ENCODE assay signal across 11 cellular contexts in genomic region chr7:38411404-38411803, GRCh38.
DNase-seq lines count a peak whose midpoint lies in the region; ATAC-seq, FAIRE-seq and TF ChIP-seq lines count a peak whose summit lies in the region.
"Had no signal": no experiment of that assay in that cellular context is flagged by ENCODE, and none has a peak within 500 bp of the region (broad histone marks: within the 10 kb centered on the region; RNA-seq: fewer than 3 reads in every experiment).

No MANE protein-coding gene starts in this region.

- H3K4me3 ChIP-seq in keratinocyte (ENCODE audit: control insufficient read depth in 2 of 3, extremely low read depth in 1 of 3, insufficient read depth in 2 of 3, low read depth in 1 of 3, low read length in 3 of 3) = no peak overlapping the region
- H3K4me3 ChIP-seq: transverse colon had no signal

- no peaks in the 10 kb centered on the region for H3K79me2 ChIP-seq in H9 (ENCODE audit: insufficient read depth, low read length)
- no peaks in the 10 kb centered on the region for H3K79me2 ChIP-seq in keratinocyte (ENCODE audit: control insufficient read depth, insufficient read depth, low read length)

- H3T11ph ChIP-seq in H9 (ENCODE audit: low read length) = no peak overlapping the region

- CTCF ChIA-PET in RWPE1 (lab: Yijun Ruan, JAX) = no interaction called here

- TF ChIP-seq CTCF in H9 (conservative IDR thresholded peaks at IDR 0.05) = peak; percentile 65
- TF ChIP-seq CTCF in keratinocyte (optimal IDR thresholded peaks at IDR 0.05 in 1 of 3, IDR thresholded peaks at IDR 0.05 in 1 of 3, conservative IDR thresholded peaks at IDR 0.05 in 1 of 3; ENCODE audit: extremely low read depth in 1 of 3, insufficient read depth in 2 of 3, low read length in 3 of 3) = peak in 2 of 3 experiments; percentile 4 to 21
- no peak for TF ChIP-seq CTCF in RWPE1 (conservative IDR thresholded peaks at IDR 0.05; ENCODE audit: low read depth)

- H2BK15ac ChIP-seq in H9 (ENCODE audit: low read depth, low read length) = no peak overlapping the region

- POLR2A ChIA-PET in RWPE1 (lab: Yijun Ruan, JAX; ENCODE audit: low non-redundant PET) = no interaction called here

- H3K4me3 Mint-ChIP-seq in H9 = no peak overlapping the region

- WGBS in H9 (ENCODE audit: extremely low coverage, insufficient read length, low lambda C conversion rate) = no CpG with 5 or more reads among the region's 1 CpG

- H2BK5ac ChIP-seq in H9 (ENCODE audit: insufficient read length, low read length) = no peak overlapping the region

- H3K23ac ChIP-seq in H9 (ENCODE audit: insufficient read length, low read depth, low read length) = no peak overlapping the region

- no peaks in the 10 kb centered on the region for H3K36me3 Mint-ChIP-seq in H9 (ENCODE audit: insufficient read depth in 1 of 3, low read depth in 3 of 3)

- no peak overlapping the region for H3K27ac Mint-ChIP-seq in H9

- H4K8ac ChIP-seq in H9 (replicated peaks; ENCODE audit: insufficient read length, low read depth, low read length) = no peak overlapping the region

- H3K27ac ChIP-seq in H9 (ENCODE audit: insufficient read length, low read depth, low read length) (no peak overlapping the region), keratinocyte (ENCODE audit: control insufficient read depth, insufficient read depth, low read length) (no peak overlapping the region), caudate nucleus (ENCODE audit: low read depth, low read length) (no peak overlapping the region), RWPE1 (no peak overlapping the region)
- H3K27ac ChIP-seq: transverse colon had no signal

- H3K14ac ChIP-seq in H9 (ENCODE audit: insufficient read depth, low read length) = no peak overlapping the region

- no peak overlapping the region for H4K91ac ChIP-seq in H9 (ENCODE audit: insufficient read length, low read depth, low read length)

- H3K9me3 Mint-ChIP-seq in H9 = no peaks in the 10 kb centered on the region

- H4K20me1 ChIP-seq in H9 (ENCODE audit: control insufficient read depth, insufficient read depth, insufficient read length) = no peaks in the 10 kb centered on the region
- no peaks in the 10 kb centered on the region for H4K20me1 ChIP-seq in keratinocyte (ENCODE audit: control insufficient read depth, extremely low read depth, insufficient read depth, low read length)

- no peak for ATAC-seq in HG03175 (IDR thresholded peaks at IDR 0.05; ENCODE audit: unreplicated experiment)

- FAIRE-seq in keratinocyte (lab: Jason Lieb, UNC) = no peak

- no peaks in the 10 kb centered on the region for H3K36me3 ChIP-seq in keratinocyte (ENCODE audit: control insufficient read depth in 2 of 2, extremely low read depth in 1 of 2, insufficient read depth in 2 of 2, low read length in 2 of 2)
- H3K36me3 ChIP-seq: transverse colon had no signal

- H3K23me2 ChIP-seq in H9 (ENCODE audit: insufficient read length, low read depth, low read length, poor library complexity, severe bottlenecking) = no peaks in the 10 kb centered on the region

- H3K79me1 ChIP-seq in H9 (ENCODE audit: insufficient read depth, low read depth, low read length, poor library complexity, severe bottlenecking) = no peaks in the 10 kb centered on the region

- no peak overlapping the region for H2BK20ac ChIP-seq in H9 (ENCODE audit: low read depth, low read length, poor library complexity, severe bottlenecking)

- no peaks in the 10 kb centered on the region; the same call in 1 of the 2 replicates for H3K27me3 Mint-ChIP-seq in H9 (ENCODE audit: low read depth)

- H3K56ac ChIP-seq in H9 (ENCODE audit: insufficient read length, low read depth, low read length) = no peak overlapping the region

- H3K27me3 ChIP-seq in H9 (ENCODE audit: insufficient read depth, low read length) (no peaks in the 10 kb centered on the region), keratinocyte (ENCODE audit: control insufficient read depth, extremely low read depth, insufficient read depth, low read length) (no peaks in the 10 kb centered on the region)
- H3K27me3 ChIP-seq: transverse colon had no signal

- H3K4me1 Mint-ChIP-seq in H9 = peaks cover 5 to 7% of the 10 kb centered on the region in 2 experiments; a peak in 3 of 4 replicates

- no peak overlapping the region for H2BK120ac ChIP-seq in H9 (ENCODE audit: low read depth, low read length, poor library complexity, severe bottlenecking)

- H3K9ac ChIP-seq in H9 (ENCODE audit: extremely low read depth, insufficient read length, low read length) (no peak overlapping the region), keratinocyte (ENCODE audit: control insufficient read depth, extremely low read depth, insufficient read depth, low read length) (no peak overlapping the region)

- H2BK12ac ChIP-seq in H9 (ENCODE audit: insufficient read length, low read depth, low read length) = no peak overlapping the region

- no peaks in the 10 kb centered on the region for H3K9me3 ChIP-seq in H9 (ENCODE audit: control insufficient read depth, low read depth, low read length)
- H3K9me3 ChIP-seq in keratinocyte (ENCODE audit: control insufficient read depth, low read depth, low read length) = no peaks in the 10 kb centered on the region
- H3K9me3 ChIP-seq: transverse colon had no signal

- H3K4me1 ChIP-seq in H9 (ENCODE audit: insufficient read depth, low read length) (no peaks in the 10 kb centered on the region), keratinocyte (ENCODE audit: control insufficient read depth, extremely low read depth, insufficient read depth, low read length) (no peaks in the 10 kb centered on the region)
- H3K4me1 ChIP-seq: transverse colon had no signal

- H4K5ac ChIP-seq in H9 (ENCODE audit: insufficient read length, low read depth, low read length) = no peak overlapping the region

- H3K9me1 ChIP-seq in keratinocyte (ENCODE audit: control insufficient read depth, extremely low read depth, insufficient read depth, low read length) = no peaks in the 10 kb centered on the region

- dilution Hi-C loops in keratinocyte (cut with MboI; ENCODE audit: extremely low pct_ligation_motif_present, low sequenced_read_pairs) = no loop called here

- H3K4me2 ChIP-seq in H9 (ENCODE audit: insufficient read depth, insufficient read length, low read length) (no peak overlapping the region), keratinocyte (ENCODE audit: control insufficient read depth, extremely low read depth, insufficient read depth, low read depth, low read length) (no peak overlapping the region)

- no peak overlapping the region for H2AK5ac ChIP-seq in H9 (ENCODE audit: insufficient read length, low read length)

- no peak overlapping the region for H3K18ac ChIP-seq in H9 (ENCODE audit: insufficient read length, low read depth, low read length)

- no peak overlapping the region for H3K4ac ChIP-seq in H9 (ENCODE audit: low read depth, low read length)

- H2AFZ ChIP-seq in H9 (ENCODE audit: low read length) = no peak overlapping the region
- no peak overlapping the region for H2AFZ ChIP-seq in keratinocyte (ENCODE audit: control insufficient read depth, low read length)

- DNase-seq in COLO829 (ENCODE audit: low spot score) (peak; percentile 29), H9 (peak; percentile 57), SK-N-DZ (ENCODE audit: low spot score) (peak; percentile 9), keratinocyte (ENCODE audit: low read depth, low spot score) (no peak), caudate nucleus (lab: John Stamatoyannopoulos, UW) (no peak), RWPE1 (ENCODE audit: low spot score) (no peak), activated T-cell treated with anti-CD3 and anti-CD28 coated beads for 4 hours (no peak)
- DNase-seq: activated CD4-positive, CD25-positive, alpha-beta regulatory T cell; NCI-H2029; transverse colon had no signal

Comparison
In these comparisons a context has a peak if more than half of its experiments do, and no peak if none do; other contexts are left out.
1. DNase-seq: peak in COLO829 (single experiment), H9 (single experiment) and SK-N-DZ (single experiment); none in keratinocyte (single experiment), caudate nucleus (0 of 61), RWPE1 (single experiment) and activated T-cell treated with anti-CD3 and anti-CD28 coated beads for 4 hours (single experiment).